1 cellular context compared by ENCODE assay signal in genomic region chrX:48923771-48924170, GRCh38.
TF ChIP-seq lines count a peak whose summit lies in the region.

No MANE protein-coding gene starts in this region.

TF ChIP-seq in GM12878, 131 proteins besides CTCF, POLR2A, EP300 and RAD21:
- TF ChIP-seq ASH2L (IDR thresholded peaks at IDR 0.05; ENCODE audit: borderline replicate concordance, low read depth) (no peak), ZNF592 (IDR thresholded peaks at IDR 0.05) (no peak), PKNOX1 (IDR thresholded peaks at IDR 0.05) (no peak), USF2 (IDR thresholded peaks at IDR 0.05; ENCODE audit: borderline replicate concordance, low read depth, low read length) (no peak), CREM (IDR thresholded peaks at IDR 0.05; ENCODE audit: low read depth) (no peak), RBBP5 (conservative IDR thresholded peaks at IDR 0.05) (no peak), PAX5 (IDR thresholded peaks at IDR 0.05; ENCODE audit: borderline replicate concordance, low read depth, low read length) (no peak), POLR2AphosphoS5 (IDR thresholded peaks at IDR 0.05; ENCODE audit: low read length) (no peak), MEF2A (IDR thresholded peaks at IDR 0.05; ENCODE audit: insufficient read depth, low read depth, low read length) (no peak), SKIL (IDR thresholded peaks at IDR 0.05; ENCODE audit: low read depth, poor library complexity, severe bottlenecking) (no peak), ETV6 (conservative IDR thresholded peaks at IDR 0.05 in 1 of 2, IDR thresholded peaks at IDR 0.05 in 1 of 2; ENCODE audit: borderline replicate concordance in 1 of 2, low read depth in 1 of 2) (no peak), NFYA (IDR thresholded peaks at IDR 0.05; ENCODE audit: borderline replicate concordance, low read depth, low read length) (no peak), ZNF274 (IDR thresholded peaks at IDR 0.05; ENCODE audit: insufficient read depth, insufficient read length) (no peak), JUNB (IDR thresholded peaks at IDR 0.05) (no peak)
